1 cellular context compared by ENCODE assay signal in the genomic region with DNA sequence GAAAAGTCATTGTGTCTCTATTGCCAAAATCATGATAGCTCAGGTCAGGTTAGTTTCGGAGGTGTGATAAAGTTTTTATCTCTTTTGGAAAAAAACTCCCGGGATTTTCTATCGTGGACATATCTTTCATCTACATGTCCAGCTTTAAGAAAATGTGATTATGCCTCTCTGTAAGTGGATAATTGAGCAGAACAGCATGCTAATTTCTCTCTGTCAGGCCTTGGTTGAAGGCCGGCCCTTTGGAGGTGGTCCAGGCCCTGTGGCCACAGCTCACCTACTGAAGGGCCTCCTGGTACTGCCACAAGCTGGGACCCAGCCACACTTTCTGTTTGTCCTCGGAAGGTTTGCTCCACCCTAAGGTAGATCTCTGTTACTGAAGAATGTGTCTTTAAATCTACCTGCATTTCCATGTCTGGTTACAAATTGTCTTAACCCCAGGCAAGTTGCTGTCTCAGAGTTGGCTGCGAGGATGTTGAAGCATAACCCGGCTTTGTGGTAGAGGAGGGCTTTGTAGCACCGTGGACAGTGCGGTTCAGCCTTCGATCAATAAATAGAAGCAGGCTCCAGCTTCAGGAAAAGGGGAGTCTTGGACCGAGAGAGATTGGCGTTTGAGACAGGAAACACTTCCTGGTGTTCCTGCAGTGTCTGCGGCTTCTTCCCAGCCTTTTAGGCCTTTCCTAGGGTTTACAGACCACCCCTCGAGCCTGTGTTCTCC.
TF ChIP-seq lines count a peak whose summit lies in the region.

No MANE protein-coding gene starts in this region.

TF ChIP-seq in GM23338, 12 proteins besides CTCF, POLR2A, EP300 and RAD21 (continued from another document):
- TF ChIP-seq, protein P1, sequence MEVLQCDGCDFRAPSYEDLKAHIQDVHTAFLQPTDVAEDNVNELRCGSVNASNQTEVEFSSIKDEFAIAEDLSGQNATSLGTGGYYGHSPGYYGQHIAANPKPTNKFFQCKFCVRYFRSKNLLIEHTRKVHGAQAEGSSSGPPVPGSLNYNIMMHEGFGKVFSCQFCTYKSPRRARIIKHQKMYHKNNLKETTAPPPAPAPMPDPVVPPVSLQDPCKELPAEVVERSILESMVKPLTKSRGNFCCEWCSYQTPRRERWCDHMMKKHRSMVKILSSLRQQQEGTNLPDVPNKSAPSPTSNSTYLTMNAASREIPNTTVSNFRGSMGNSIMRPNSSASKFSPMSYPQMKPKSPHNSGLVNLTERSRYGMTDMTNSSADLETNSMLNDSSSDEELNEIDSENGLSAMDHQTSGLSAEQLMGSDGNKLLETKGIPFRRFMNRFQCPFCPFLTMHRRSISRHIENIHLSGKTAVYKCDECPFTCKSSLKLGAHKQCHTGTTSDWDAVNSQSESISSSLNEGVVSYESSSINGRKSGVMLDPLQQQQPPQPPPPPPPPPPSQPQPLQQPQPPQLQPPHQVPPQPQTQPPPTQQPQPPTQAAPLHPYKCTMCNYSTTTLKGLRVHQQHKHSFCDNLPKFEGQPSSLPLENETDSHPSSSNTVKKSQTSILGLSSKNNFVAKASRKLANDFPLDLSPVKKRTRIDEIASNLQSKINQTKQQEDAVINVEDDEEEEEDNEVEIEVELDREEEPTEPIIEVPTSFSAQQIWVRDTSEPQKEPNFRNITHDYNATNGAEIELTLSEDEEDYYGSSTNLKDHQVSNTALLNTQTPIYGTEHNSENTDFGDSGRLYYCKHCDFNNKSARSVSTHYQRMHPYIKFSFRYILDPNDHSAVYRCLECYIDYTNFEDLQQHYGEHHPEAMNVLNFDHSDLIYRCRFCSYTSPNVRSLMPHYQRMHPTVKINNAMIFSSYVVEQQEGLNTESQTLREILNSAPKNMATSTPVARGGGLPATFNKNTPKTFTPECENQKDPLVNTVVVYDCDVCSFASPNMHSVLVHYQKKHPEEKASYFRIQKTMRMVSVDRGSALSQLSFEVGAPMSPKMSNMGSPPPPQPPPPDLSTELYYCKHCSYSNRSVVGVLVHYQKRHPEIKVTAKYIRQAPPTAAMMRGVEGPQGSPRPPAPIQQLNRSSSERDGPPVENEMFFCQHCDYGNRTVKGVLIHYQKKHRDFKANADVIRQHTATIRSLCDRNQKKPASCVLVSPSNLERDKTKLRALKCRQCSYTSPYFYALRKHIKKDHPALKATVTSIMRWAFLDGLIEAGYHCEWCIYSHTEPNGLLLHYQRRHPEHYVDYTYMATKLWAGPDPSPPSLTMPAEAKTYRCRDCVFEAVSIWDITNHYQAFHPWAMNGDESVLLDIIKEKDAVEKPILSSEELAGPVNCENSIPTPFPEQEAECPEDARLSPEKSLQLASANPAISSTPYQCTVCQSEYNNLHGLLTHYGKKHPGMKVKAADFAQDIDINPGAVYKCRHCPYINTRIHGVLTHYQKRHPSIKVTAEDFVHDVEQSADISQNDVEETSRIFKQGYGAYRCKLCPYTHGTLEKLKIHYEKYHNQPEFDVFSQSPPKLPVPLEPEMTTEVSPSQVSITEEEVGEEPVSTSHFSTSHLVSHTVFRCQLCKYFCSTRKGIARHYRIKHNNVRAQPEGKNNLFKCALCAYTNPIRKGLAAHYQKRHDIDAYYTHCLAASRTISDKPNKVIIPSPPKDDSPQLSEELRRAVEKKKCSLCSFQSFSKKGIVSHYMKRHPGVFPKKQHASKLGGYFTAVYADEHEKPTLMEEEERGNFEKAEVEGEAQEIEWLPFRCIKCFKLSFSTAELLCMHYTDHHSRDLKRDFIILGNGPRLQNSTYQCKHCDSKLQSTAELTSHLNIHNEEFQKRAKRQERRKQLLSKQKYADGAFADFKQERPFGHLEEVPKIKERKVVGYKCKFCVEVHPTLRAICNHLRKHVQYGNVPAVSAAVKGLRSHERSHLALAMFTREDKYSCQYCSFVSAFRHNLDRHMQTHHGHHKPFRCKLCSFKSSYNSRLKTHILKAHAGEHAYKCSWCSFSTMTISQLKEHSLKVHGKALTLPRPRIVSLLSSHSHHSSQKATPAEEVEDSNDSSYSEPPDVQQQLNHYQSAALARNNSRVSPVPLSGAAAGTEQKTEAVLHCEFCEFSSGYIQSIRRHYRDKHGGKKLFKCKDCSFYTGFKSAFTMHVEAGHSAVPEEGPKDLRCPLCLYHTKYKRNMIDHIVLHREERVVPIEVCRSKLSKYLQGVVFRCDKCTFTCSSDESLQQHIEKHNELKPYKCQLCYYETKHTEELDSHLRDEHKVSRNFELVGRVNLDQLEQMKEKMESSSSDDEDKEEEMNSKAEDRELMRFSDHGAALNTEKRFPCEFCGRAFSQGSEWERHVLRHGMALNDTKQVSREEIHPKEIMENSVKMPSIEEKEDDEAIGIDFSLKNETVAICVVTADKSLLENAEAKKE (CRISPR knock-in tag; IDR thresholded peaks at IDR 0.05) = no peak
